ENCODE assay signal across 12 cellular contexts in genomic region chr2:165791811-165792454, GRCh38. TPM values are rescaled to one million over a fixed set of nuclear protein-coding genes. Genes with fewer than 3 reads are reported as not detected.
A peak's percentile ranks its signal among the peaks of the same experiment; 100 is the strongest.
DNase-seq lines count a peak whose midpoint lies in the region; ATAC-seq and TF ChIP-seq lines count a peak whose summit lies in the region.
"Had no signal": no experiment of that assay in that cellular context is flagged by ENCODE, and none has a peak within 500 bp of the region (broad histone marks: within the 10 kb centered on the region; RNA-seq: fewer than 3 reads in every experiment).

No MANE protein-coding gene starts in this region.

- no peak overlapping the region for H3K27ac Mint-ChIP-seq in activated CD4-positive, alpha-beta memory T cell treated with anti-CD3 and anti-CD28 coated beads, Interleukin-2, amount 10 ng/mL, durations not matched to agents 7 days and 5 days
- no peak overlapping the region for H3K27ac Mint-ChIP-seq in activated CD4-positive, alpha-beta memory T cell treated with anti-CD3 and anti-CD28 coated beads for 36 hours
- H3K27ac Mint-ChIP-seq in T-helper 1 cell treated with Interleukin-12 subunit alpha and Interleukin-12 subunit beta and Interleukin-4 antibody, amounts not matched to agents 30 μg/mL and 1 μg/mL, for 36 hours: no peak overlapping the region
- no peak overlapping the region for H3K27ac Mint-ChIP-seq in activated T-cell treated with anti-CD3 and anti-CD28 coated beads, Interleukin-2, amount 50 U/mL, for 24 hours
- H3K27ac Mint-ChIP-seq: stimulated activated effector memory CD8-positive, alpha-beta T cell treated with anti-CD3 and anti-CD28 coated beads, Interleukin-12 subunit alpha, Interleukin-12 subunit beta, amount 100 ng/mL, for 72 hours had no signal

- peak overlapping the region; percentile 71 for H3K27ac ChIP-seq in smooth muscle cell (ENCODE audit: low read depth)

- peak overlapping the region; percentile 52 for H3K4me3 ChIP-seq in smooth muscle cell

- H3K27me3 ChIP-seq in smooth muscle cell (ENCODE audit: low read depth): peaks cover 47% of the 10 kb centered on the region

- intact Hi-C loops in activated CD4-positive, alpha-beta memory T cell treated with anti-CD3 and anti-CD28 coated beads for 36 hours (cut with micrococcal nuclease): no loop called here

- peaks cover 39% of the 10 kb centered on the region for H3K4me1 Mint-ChIP-seq in activated CD4-positive, alpha-beta memory T cell treated with anti-CD3 and anti-CD28 coated beads, Interleukin-2, amount 10 ng/mL, durations not matched to agents 7 days and 5 days
- peaks cover 16% of the 10 kb centered on the region for H3K4me1 Mint-ChIP-seq in activated CD4-positive, alpha-beta memory T cell treated with anti-CD3 and anti-CD28 coated beads for 36 hours (ENCODE audit: low read depth)
- peaks cover 32% of the 10 kb centered on the region for H3K4me1 Mint-ChIP-seq in T-helper 1 cell treated with Interleukin-12 subunit alpha and Interleukin-12 subunit beta and Interleukin-4 antibody, amounts not matched to agents 30 μg/mL and 1 μg/mL, for 36 hours (ENCODE audit: low read depth)
- H3K4me1 Mint-ChIP-seq in activated T-cell treated with anti-CD3 and anti-CD28 coated beads, Interleukin-2, amount 50 U/mL, for 24 hours (ENCODE audit: low read depth): peaks cover 28% of the 10 kb centered on the region

- WGBS in smooth muscle cell (ENCODE audit: low lambda C conversion rate): 24% methylated on average over 2 of the region's 2 CpGs

- H2AFZ ChIP-seq in smooth muscle cell (ENCODE audit: low read depth): no peak overlapping the region

- peaks cover 29% of the 10 kb centered on the region for H3K36me3 Mint-ChIP-seq in activated CD4-positive, alpha-beta memory T cell treated with anti-CD3 and anti-CD28 coated beads, Interleukin-2, amount 10 ng/mL, durations not matched to agents 7 days and 5 days (ENCODE audit: low read depth)
- no peaks in the 10 kb centered on the region for H3K36me3 Mint-ChIP-seq in activated CD4-positive, alpha-beta memory T cell treated with anti-CD3 and anti-CD28 coated beads for 36 hours
- peaks cover 17% of the 10 kb centered on the region for H3K36me3 Mint-ChIP-seq in T-helper 1 cell treated with Interleukin-12 subunit alpha and Interleukin-12 subunit beta and Interleukin-4 antibody, amounts not matched to agents 30 μg/mL and 1 μg/mL, for 36 hours (ENCODE audit: low read depth)
- peaks cover 3% of the 10 kb centered on the region for H3K36me3 Mint-ChIP-seq in activated T-cell treated with anti-CD3 and anti-CD28 coated beads, Interleukin-2, amount 50 U/mL, for 24 hours (ENCODE audit: low read depth)

- H3F3A ChIP-seq in smooth muscle cell (ENCODE audit: low read depth): no peaks in the 10 kb centered on the region

- no peaks in the 10 kb centered on the region for H3K4me1 ChIP-seq in smooth muscle cell (ENCODE audit: low read depth)

- H3K9me3 Mint-ChIP-seq in activated CD4-positive, alpha-beta memory T cell treated with anti-CD3 and anti-CD28 coated beads, Interleukin-2, amount 10 ng/mL, durations not matched to agents 7 days and 5 days: no peaks in the 10 kb centered on the region
- H3K9me3 Mint-ChIP-seq in activated CD4-positive, alpha-beta memory T cell treated with anti-CD3 and anti-CD28 coated beads for 36 hours: no peaks in the 10 kb centered on the region
- H3K9me3 Mint-ChIP-seq in T-helper 1 cell treated with Interleukin-12 subunit alpha and Interleukin-12 subunit beta and Interleukin-4 antibody, amounts not matched to agents 30 μg/mL and 1 μg/mL, for 36 hours: no peaks in the 10 kb centered on the region
- H3K9me3 Mint-ChIP-seq in activated T-cell treated with anti-CD3 and anti-CD28 coated beads, Interleukin-2, amount 50 U/mL, for 24 hours: no peaks in the 10 kb centered on the region
- H3K9me3 Mint-ChIP-seq: stimulated activated effector memory CD8-positive, alpha-beta T cell treated with anti-CD3 and anti-CD28 coated beads, Interleukin-12 subunit alpha, Interleukin-12 subunit beta, amount 100 ng/mL, for 72 hours had no signal

- H3K79me2 ChIP-seq in smooth muscle cell (ENCODE audit: low read depth): peaks cover 6% of the 10 kb centered on the region

- peak overlapping the region; percentile 1 for H3K9ac ChIP-seq in smooth muscle cell (ENCODE audit: low read depth)

- ATAC-seq in HG03460 (IDR thresholded peaks at IDR 0.05; ENCODE audit: unreplicated experiment): no peak
- ATAC-seq: stimulated activated effector memory CD8-positive, alpha-beta T cell treated with anti-CD3 and anti-CD28 coated beads, Interleukin-12 subunit alpha, Interleukin-12 subunit beta, amount 100 ng/mL, for 72 hours had no signal

- no peaks in the 10 kb centered on the region for H3K36me3 ChIP-seq in smooth muscle cell (ENCODE audit: low read depth)

- peaks cover 2% of the 10 kb centered on the region for H3K27me3 Mint-ChIP-seq in activated CD4-positive, alpha-beta memory T cell treated with anti-CD3 and anti-CD28 coated beads, Interleukin-2, amount 10 ng/mL, durations not matched to agents 7 days and 5 days
- peaks cover 20% of the 10 kb centered on the region for H3K27me3 Mint-ChIP-seq in activated CD4-positive, alpha-beta memory T cell treated with anti-CD3 and anti-CD28 coated beads for 36 hours
- H3K27me3 Mint-ChIP-seq in T-helper 1 cell treated with Interleukin-12 subunit alpha and Interleukin-12 subunit beta and Interleukin-4 antibody, amounts not matched to agents 30 μg/mL and 1 μg/mL, for 36 hours (ENCODE audit: low read depth): peaks cover 5% of the 10 kb centered on the region
- H3K27me3 Mint-ChIP-seq in activated T-cell treated with anti-CD3 and anti-CD28 coated beads, Interleukin-2, amount 50 U/mL, for 24 hours: peaks cover 30% of the 10 kb centered on the region

- peaks cover 6% of the 10 kb centered on the region for H4K20me1 ChIP-seq in smooth muscle cell (ENCODE audit: low read depth)

- peak overlapping the region; percentile 51 for H3K4me3 Mint-ChIP-seq in activated CD4-positive, alpha-beta memory T cell treated with anti-CD3 and anti-CD28 coated beads, Interleukin-2, amount 10 ng/mL, durations not matched to agents 7 days and 5 days
- H3K4me3 Mint-ChIP-seq in activated CD4-positive, alpha-beta memory T cell treated with anti-CD3 and anti-CD28 coated beads for 36 hours: no peak overlapping the region
- peak overlapping the region; percentile 35 for H3K4me3 Mint-ChIP-seq in T-helper 1 cell treated with Interleukin-12 subunit alpha and Interleukin-12 subunit beta and Interleukin-4 antibody, amounts not matched to agents 30 μg/mL and 1 μg/mL, for 36 hours
- no peak overlapping the region for H3K4me3 Mint-ChIP-seq in activated T-cell treated with anti-CD3 and anti-CD28 coated beads, Interleukin-2, amount 50 U/mL, for 24 hours

- TF ChIP-seq CTCF in smooth muscle cell (IDR thresholded peaks at IDR 0.05; ENCODE audit: borderline replicate concordance, insufficient read depth, poor library complexity, severe bottlenecking): no peak

- peak overlapping the region; percentile 88 for H3K4me2 ChIP-seq in smooth muscle cell

- H3K9me3 ChIP-seq in smooth muscle cell (replicated peaks; ENCODE audit: low read depth): no peaks in the 10 kb centered on the region

- DNase-seq in activated CD4-positive, alpha-beta memory T cell treated with anti-CD3 and anti-CD28 coated beads, Interleukin-2, amount 10 ng/mL, durations not matched to agents 7 days and 5 days: no peak
- no peak for DNase-seq in activated CD4-positive, alpha-beta memory T cell treated with anti-CD3 and anti-CD28 coated beads for 36 hours
- DNase-seq in glomerular visceral epithelial cell (ENCODE audit: extremely low spot score): peak; percentile 50
- DNase-seq in smooth muscle cell (lab: John Stamatoyannopoulos, UW; ENCODE audit: unreplicated experiment): no peak
- DNase-seq in activated T-cell treated with anti-CD3 and anti-CD28 coated beads, Interleukin-2, amount 50 U/mL, for 24 hours: no peak
- DNase-seq in AG20443 (ENCODE audit: low spot score): no peak
- DNase-seq: cerebellar nuclear complex, NCI-H1417 treated with DMSO at 0.1 percent for 48 hours, SHP77 had no signal

- CTCF ChIA-PET in activated CD4-positive, alpha-beta memory T cell treated with anti-CD3 and anti-CD28 coated beads, Interleukin-2, amount 10 ng/mL, durations not matched to agents 7 days and 5 days (lab: Charles Lee): no interaction called here
- CTCF ChIA-PET in activated CD4-positive, alpha-beta memory T cell treated with anti-CD3 and anti-CD28 coated beads for 36 hours (lab: Charles Lee): no interaction called here

- POLR2A ChIA-PET in activated CD4-positive, alpha-beta memory T cell treated with anti-CD3 and anti-CD28 coated beads, Interleukin-2, amount 10 ng/mL, durations not matched to agents 7 days and 5 days (lab: Charles Lee): no interaction called here
- POLR2A ChIA-PET in activated CD4-positive, alpha-beta memory T cell treated with anti-CD3 and anti-CD28 coated beads for 36 hours (lab: Charles Lee): no interaction called here

RNA-seq across cellular contexts. Expression of gene GALNT3, which starts 2.1 kb away (rescaled TPM):
- total RNA-seq in activated CD4-positive, alpha-beta memory T cell treated with anti-CD3 and anti-CD28 coated beads, Interleukin-2, amount 10 ng/mL, durations not matched to agents 7 days and 5 days: 10 to 100 TPM; 27.7 to 28.0 TPM
- 1 to 10 TPM; 3.2 to 4.1 TPM for total RNA-seq in activated CD4-positive, alpha-beta memory T cell treated with anti-CD3 and anti-CD28 coated beads for 36 hours
- 26.7 and 32.4 TPM in 2 replicates for total RNA-seq in smooth muscle cell
- polyA plus RNA-seq in smooth muscle cell: 4.6 and 16.5 TPM in 2 replicates

Comparison
In these comparisons a context has a peak if more than half of its experiments do, and no peak if none do; other contexts are left out.
1. H3K4me3 Mint-ChIP-seq: peak in activated CD4-positive, alpha-beta memory T cell treated with anti-CD3 and anti-CD28 coated beads, Interleukin-2, amount 10 ng/mL, durations not matched to agents 7 days and 5 days (single experiment) and T-helper 1 cell treated with Interleukin-12 subunit alpha and Interleukin-12 subunit beta and Interleukin-4 antibody, amounts not matched to agents 30 μg/mL and 1 μg/mL, for 36 hours (single experiment); none in activated CD4-positive, alpha-beta memory T cell treated with anti-CD3 and anti-CD28 coated beads for 36 hours (single experiment) and activated T-cell treated with anti-CD3 and anti-CD28 coated beads, Interleukin-2, amount 50 U/mL, for 24 hours (single experiment).